In genomic region chr14:106807493-106807892, GRCh38 we compare ENCODE assay signal across 28 cellular contexts.
"Had no signal": no experiment of that assay in that cellular context is flagged by ENCODE, and none has a peak within 500 bp of the region (broad histone marks: within the 10 kb centered on the region; RNA-seq: fewer than 3 reads in every experiment).

No MANE protein-coding gene starts in this region.

- H3K27me3 ChIP-seq: testis, thyroid gland, tibial nerve, upper lobe of left lung, uterus, vagina had no signal

- H3K27ac Mint-ChIP-seq: stimulated activated effector memory CD8-positive, alpha-beta T cell treated with anti-CD3 and anti-CD28 coated beads, Interleukin-12 subunit alpha, Interleukin-12 subunit beta, amount 100 ng/mL, for 72 hours; stimulated activated memory B cell treated with anti-CD40 and anti-IgM and Interleukin-4, amounts not matched to agents 10 μg/mL and 1 μg/mL and 100 μg/mL, for 72 hours; stimulated activated naive B cell treated with anti-CD40 and anti-IgM and Interleukin-4, amounts not matched to agents 10 μg/mL and 1 μg/mL and 100 μg/mL, for 72 hours; stimulated activated naive CD8-positive, alpha-beta T cell treated with anti-CD3 and anti-CD28 coated beads, Interleukin-15, amount 100 ng/mL, for 72 hours; stimulated activated naive CD8-positive, alpha-beta T cell treated with anti-CD3 and anti-CD28 coated beads, Interleukin-15, Interleukin-2, amounts not matched to agents 100 ng/mL and 50 ng/mL, for 24 hours; type B pancreatic cell had no signal

- H3K27ac ChIP-seq: stomach, suprapubic skin, testis, thoracic aorta, thyroid gland, tibial artery, tibial nerve, transverse colon, upper lobe of left lung, upper lobe of right lung, uterus, vagina had no signal

- H3K36me3 Mint-ChIP-seq: stimulated activated effector memory CD8-positive, alpha-beta T cell treated with anti-CD3 and anti-CD28 coated beads, Interleukin-12 subunit alpha, Interleukin-12 subunit beta, amount 100 ng/mL, for 72 hours; stimulated activated memory B cell treated with anti-CD40 and anti-IgM and Interleukin-4, amounts not matched to agents 10 μg/mL and 1 μg/mL and 100 μg/mL, for 72 hours; stimulated activated naive B cell treated with anti-CD40 and anti-IgM and Interleukin-4, amounts not matched to agents 10 μg/mL and 1 μg/mL and 100 μg/mL, for 72 hours; type B pancreatic cell had no signal

- H3K36me3 ChIP-seq: stomach, suprapubic skin, thoracic aorta, thyroid gland, tibial artery, tibial nerve, transverse colon, upper lobe of left lung, upper lobe of right lung, uterus, vagina had no signal

- H3K9me3 Mint-ChIP-seq: stimulated activated effector memory CD8-positive, alpha-beta T cell treated with anti-CD3 and anti-CD28 coated beads, Interleukin-12 subunit alpha, Interleukin-12 subunit beta, amount 100 ng/mL, for 72 hours; stimulated activated memory B cell treated with anti-CD40 and anti-IgM and Interleukin-4, amounts not matched to agents 10 μg/mL and 1 μg/mL and 100 μg/mL, for 72 hours; stimulated activated naive B cell treated with anti-CD40 and anti-IgM and Interleukin-4, amounts not matched to agents 10 μg/mL and 1 μg/mL and 100 μg/mL, for 72 hours; stimulated activated naive CD8-positive, alpha-beta T cell treated with anti-CD3 and anti-CD28 coated beads, Interleukin-15, amount 100 ng/mL, for 72 hours; stimulated activated naive CD8-positive, alpha-beta T cell treated with anti-CD3 and anti-CD28 coated beads, Interleukin-15, Interleukin-2, amounts not matched to agents 100 ng/mL and 50 ng/mL, for 24 hours had no signal

- H3K4me1 ChIP-seq: stomach, suprapubic skin, testis, thyroid gland, tibial artery, tibial nerve, upper lobe of left lung, upper lobe of right lung, uterus, vagina had no signal

- H3K4me3 Mint-ChIP-seq: stimulated activated effector memory CD8-positive, alpha-beta T cell treated with anti-CD3 and anti-CD28 coated beads, Interleukin-12 subunit alpha, Interleukin-12 subunit beta, amount 100 ng/mL, for 72 hours; stimulated activated memory B cell treated with anti-CD40 and anti-IgM and Interleukin-4, amounts not matched to agents 10 μg/mL and 1 μg/mL and 100 μg/mL, for 72 hours; stimulated activated naive B cell treated with anti-CD40 and anti-IgM and Interleukin-4, amounts not matched to agents 10 μg/mL and 1 μg/mL and 100 μg/mL, for 72 hours; stimulated activated naive CD8-positive, alpha-beta T cell treated with anti-CD3 and anti-CD28 coated beads, Interleukin-15, amount 100 ng/mL, for 72 hours; stimulated activated naive CD8-positive, alpha-beta T cell treated with anti-CD3 and anti-CD28 coated beads, Interleukin-15, Interleukin-2, amounts not matched to agents 100 ng/mL and 50 ng/mL, for 24 hours; type B pancreatic cell had no signal

- H3K9me3 ChIP-seq: stomach, suprapubic skin, testis, thoracic aorta, thyroid gland, tibial artery, tibial nerve, transverse colon, upper lobe of left lung, upper lobe of right lung, uterus, vagina had no signal

- H3K27me3 Mint-ChIP-seq: type B pancreatic cell had no signal

- DNase-seq: stimulated activated CD4-positive, alpha-beta T cell treated with anti-CD3 and anti-CD28 coated beads, Interleukin-2, amount 100 ng/mL, for 48 hours; stimulated activated CD4-positive, alpha-beta T cell treated with anti-CD3 and anti-CD28 coated beads, Interleukin-4, amount 100 ng/mL, for 1 hour; stimulated activated CD4-positive, alpha-beta T cell treated with anti-CD3 and anti-CD28 coated beads, Interleukin-4, amount 100 ng/mL, for 24 hours; stimulated activated CD4-positive, alpha-beta T cell treated with anti-CD3 and anti-CD28 coated beads, Interleukin-4, amount 100 ng/mL, for 4 hours; stimulated activated CD8-positive, alpha-beta memory T cell treated with anti-CD3 and anti-CD28 coated beads, Interleukin-4, amount 100 ng/mL, for 48 hours; stimulated activated naive B cell treated with anti-CD40 and anti-IgM and Interleukin-4, amounts not matched to agents 10 μg/mL and 1 μg/mL and 100 μg/mL, for 72 hours; stimulated activated naive CD4-positive, alpha-beta T cell; stimulated activated naive CD4-positive, alpha-beta T cell treated with Interleukin-2 at 50 U/mL for 16 hours; stimulated activated naive CD8-positive, alpha-beta T cell treated with anti-CD3 and anti-CD28 coated beads, Interleukin-15, amount 100 ng/mL, for 72 hours; stimulated activated naive CD8-positive, alpha-beta T cell treated with anti-CD3 and anti-CD28 coated beads, Interleukin-15, Interleukin-2, amounts not matched to agents 100 U/mL and 50 U/mL, for 24 hours; stomach; substantia nigra; testis; thyroid gland; tibial artery; transverse colon; trophoblast cell; upper lobe of left lung; upper lobe of right lung; uterus had no signal

- ATAC-seq: stimulated activated effector memory CD8-positive, alpha-beta T cell treated with anti-CD3 and anti-CD28 coated beads, Interleukin-12 subunit alpha, Interleukin-12 subunit beta, amount 100 ng/mL, for 72 hours; stimulated activated memory B cell treated with anti-CD40 and anti-IgM and Interleukin-4, amounts not matched to agents 10 μg/mL and 1 μg/mL and 100 μg/mL, for 72 hours; stimulated activated naive B cell treated with anti-CD40 and anti-IgM and Interleukin-4, amounts not matched to agents 10 μg/mL and 1 μg/mL and 100 μg/mL, for 72 hours; stimulated activated naive CD8-positive, alpha-beta T cell treated with anti-CD3 and anti-CD28 coated beads, Interleukin-15, amount 100 ng/mL, for 72 hours; stimulated activated naive CD8-positive, alpha-beta T cell treated with anti-CD3 and anti-CD28 coated beads, Interleukin-15, Interleukin-2, amounts not matched to agents 100 U/mL and 50 U/mL, for 24 hours; upper lobe of right lung had no signal

- H3K4me3 ChIP-seq: stomach, suprapubic skin, testis, thoracic aorta, thyroid gland, tibial artery, tibial nerve, transverse colon, upper lobe of left lung, upper lobe of right lung, uterus, vagina had no signal
